Comparison of ENCODE assay signal across 10 cellular contexts in genomic region chr13:32940601-32941000, GRCh38.
A peak's percentile ranks its signal among the peaks of the same experiment; 100 is the strongest.
DNase-seq lines count a peak whose midpoint lies in the region; ATAC-seq and TF ChIP-seq lines count a peak whose summit lies in the region.
"Had no signal": no experiment of that assay in that cellular context is flagged by ENCODE, and none has a peak within 500 bp of the region (broad histone marks: within the 10 kb centered on the region; RNA-seq: fewer than 3 reads in every experiment).

No MANE protein-coding gene starts in this region.

- TF ChIP-seq CTCF in cardiac fibroblast (IDR thresholded peaks at IDR 0.05; ENCODE audit: low read depth, low read length): no peak

- DNase-seq in DMS79 (lab: John Stamatoyannopoulos, UW) (peak; percentile 64), MV-4-11 (lab: John Stamatoyannopoulos, UW) (peak; percentile 56), cardiac fibroblast (ENCODE audit: low read depth in 2 of 2) (peak; percentile 53 to 60), myocyte (ENCODE audit: low read depth) (peak; percentile 84), middle frontal gyrus (ENCODE audit: extremely low spot score, low spot score) (no peak)
- DNase-seq in stimulated activated CD4-positive, alpha-beta T cell treated with anti-CD3 and anti-CD28 coated beads, Interleukin-4, amount 100 ng/mL, for 4 hours: no peak
- no peak for DNase-seq in activated CD4-positive, CD25-positive, alpha-beta regulatory T cell (lab: John Stamatoyannopoulos, UW)
- DNase-seq: activated B cell treated with CpG ODN at 0.5 μM for 24 hours, glutamatergic neuron had no signal

- no peak overlapping the region for H3K4me3 ChIP-seq in cardiac fibroblast (replicated peaks in 1 of 2; ENCODE audit: low read depth in 2 of 2, low read length in 2 of 2)

- no peak for ATAC-seq in GM19455 (IDR thresholded peaks at IDR 0.05; ENCODE audit: unreplicated experiment)

Comparison
In these comparisons a context has a peak if more than half of its experiments do, and no peak if none do; other contexts are left out.
1. DNase-seq: peak in DMS79 (single experiment), MV-4-11 (single experiment), cardiac fibroblast (2 of 2) and myocyte (single experiment); none in stimulated activated CD4-positive, alpha-beta T cell treated with anti-CD3 and anti-CD28 coated beads, Interleukin-4, amount 100 ng/mL, for 4 hours (0 of 2), middle frontal gyrus (single experiment) and activated CD4-positive, CD25-positive, alpha-beta regulatory T cell (0 of 4).